22 cellular contexts compared by ENCODE assay signal in the genomic region with DNA sequence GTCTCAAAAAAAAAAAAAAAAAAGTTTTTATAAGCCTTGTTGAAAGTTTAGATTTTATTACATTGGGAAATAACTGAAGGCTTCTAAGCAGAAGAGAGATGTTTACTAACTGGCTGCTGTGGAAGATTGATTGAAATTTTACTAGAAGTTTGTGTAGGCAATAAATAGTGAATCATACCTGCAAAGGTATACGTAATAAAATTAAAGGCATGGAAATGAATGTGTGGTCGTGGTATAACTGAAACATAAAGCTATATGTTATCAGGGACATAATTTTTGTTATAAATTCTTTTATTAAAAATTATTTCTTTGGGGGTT. TPM values are rescaled to one million over a fixed set of nuclear protein-coding genes. Genes with fewer than 3 reads are reported as not detected.
"Had no signal": no experiment of that assay in that cellular context is flagged by ENCODE, and none has a peak within 500 bp of the region (broad histone marks: within the 10 kb centered on the region; RNA-seq: fewer than 3 reads in every experiment).

No MANE protein-coding gene starts in this region.

- ATAC-seq: gastrocnemius medialis; left cardiac atrium; stimulated activated memory B cell treated with anti-CD40 and anti-IgM and Interleukin-4, amounts not matched to agents 10 μg/mL and 1 μg/mL and 100 μg/mL, for 72 hours had no signal

- H3K27ac Mint-ChIP-seq: endodermal cell; stimulated activated memory B cell treated with anti-CD40 and anti-IgM and Interleukin-4, amounts not matched to agents 10 μg/mL and 1 μg/mL and 100 μg/mL, for 72 hours; T-helper 1 cell treated with Interleukin-12 subunit alpha and Interleukin-12 subunit beta and Interleukin-4 antibody, amounts not matched to agents 30 μg/mL and 1 μg/mL, for 36 hours had no signal

- H3K27me3 Mint-ChIP-seq: activated naive CD8-positive, alpha-beta T cell treated with anti-CD3 and anti-CD28 coated beads for 36 hours; stimulated activated memory B cell treated with anti-CD40 and anti-IgM and Interleukin-4, amounts not matched to agents 10 μg/mL and 1 μg/mL and 100 μg/mL, for 72 hours had no signal

- H3K9me3 Mint-ChIP-seq: activated naive CD8-positive, alpha-beta T cell treated with anti-CD3 and anti-CD28 coated beads for 36 hours; endodermal cell; stimulated activated memory B cell treated with anti-CD40 and anti-IgM and Interleukin-4, amounts not matched to agents 10 μg/mL and 1 μg/mL and 100 μg/mL, for 72 hours; T-helper 1 cell treated with Interleukin-12 subunit alpha and Interleukin-12 subunit beta and Interleukin-4 antibody, amounts not matched to agents 30 μg/mL and 1 μg/mL, for 36 hours had no signal

- DNase-seq: activated CD4-positive, alpha-beta T cell treated with anti-CD3 and anti-CD28 coated beads for 48 hours; activated CD4-positive, CD25-positive, alpha-beta regulatory T cell; activated CD8-positive, alpha-beta memory T cell treated with anti-CD3 and anti-CD28 coated beads for 24 hours; activated naive CD8-positive, alpha-beta T cell treated with anti-CD3 and anti-CD28 coated beads for 36 hours; central memory CD4-positive, alpha-beta T cell; esophagus squamous epithelium; gastrocnemius medialis; hypothalamus; left cardiac atrium; occipital lobe; right lobe of liver; stimulated activated CD4-positive, alpha-beta T cell treated with anti-CD3 and anti-CD28 coated beads, Interleukin-2, amount 100 ng/mL, for 24 hours; stomach; T1000 had no signal

- H3K4me3 Mint-ChIP-seq: activated naive CD8-positive, alpha-beta T cell treated with anti-CD3 and anti-CD28 coated beads for 36 hours; endodermal cell; T-helper 1 cell treated with Interleukin-12 subunit alpha and Interleukin-12 subunit beta and Interleukin-4 antibody, amounts not matched to agents 30 μg/mL and 1 μg/mL, for 36 hours had no signal

RNA-seq across cellular contexts. Expression of a gene that starts 39.2 kb away (rescaled TPM):
- total RNA-seq: activated naive CD8-positive, alpha-beta T cell treated with anti-CD3 and anti-CD28 coated beads for 36 hours; astrocyte; endodermal cell; esophagus squamous epithelium; gastrocnemius medialis; left cardiac atrium; liver; myocyte; occipital lobe; suprapubic skin; tibial nerve had no signal
